In genomic region chr3:126380011-126380768, GRCh38 we compare ENCODE assay signal across 21 cellular contexts. TPM values are rescaled to one million over a fixed set of nuclear protein-coding genes. Genes with fewer than 3 reads are reported as not detected.
"Had no signal": no experiment of that assay in that cellular context is flagged by ENCODE, and none has a peak within 500 bp of the region (broad histone marks: within the 10 kb centered on the region; RNA-seq: fewer than 3 reads in every experiment).

No MANE protein-coding gene starts in this region.

- H3K9me3 Mint-ChIP-seq: activated T-helper 17 cell treated with anti-CD3 and anti-CD28 coated beads, Interleukin-2, amount 50 U/mL, for 72 hours; T-helper 1 cell treated with Interleukin-12 subunit alpha and Interleukin-12 subunit beta and Interleukin-4 antibody, amounts not matched to agents 30 μg/mL and 1 μg/mL, for 36 hours had no signal

- H3K4me3 Mint-ChIP-seq: activated naive CD4-positive, alpha-beta T cell treated with anti-CD3 and anti-CD28 coated beads for 36 hours; activated T-helper 17 cell treated with anti-CD3 and anti-CD28 coated beads, Interleukin-2, amount 50 U/mL, for 72 hours; brain; endodermal cell; naive B cell; stimulated activated naive B cell treated with anti-CD40 and anti-IgM and Interleukin-4, amounts not matched to agents 10 μg/mL and 1 μg/mL and 100 μg/mL, for 72 hours; T-helper 1 cell treated with Interleukin-12 subunit alpha and Interleukin-12 subunit beta and Interleukin-4 antibody, amounts not matched to agents 30 μg/mL and 1 μg/mL, for 36 hours had no signal

- ATAC-seq: activated T-helper 17 cell treated with anti-CD3 and anti-CD28 coated beads, Interleukin-2, amount 50 U/mL, for 72 hours; stimulated activated naive B cell treated with anti-CD40 and anti-IgM and Interleukin-4, amounts not matched to agents 10 μg/mL and 1 μg/mL and 100 μg/mL, for 72 hours had no signal

- H3K36me3 Mint-ChIP-seq: brain, naive B cell had no signal

- H3K4me1 ChIP-seq: left ventricle myocardium inferior, thyroid gland had no signal

- H3K27me3 ChIP-seq: ovary, thyroid gland, uterus had no signal

- H3K4me1 Mint-ChIP-seq: activated T-helper 17 cell treated with anti-CD3 and anti-CD28 coated beads, Interleukin-2, amount 50 U/mL, for 72 hours; endodermal cell; naive B cell; stimulated activated naive B cell treated with anti-CD40 and anti-IgM and Interleukin-4, amounts not matched to agents 10 μg/mL and 1 μg/mL and 100 μg/mL, for 72 hours had no signal

- H3K27ac ChIP-seq: epithelial cell of prostate, left ventricle myocardium inferior, ovary, thyroid gland, uterus had no signal

- H3K27ac Mint-ChIP-seq: activated naive CD4-positive, alpha-beta T cell treated with anti-CD3 and anti-CD28 coated beads for 36 hours; activated T-helper 17 cell treated with anti-CD3 and anti-CD28 coated beads, Interleukin-2, amount 50 U/mL, for 72 hours; endodermal cell; naive B cell; stimulated activated naive B cell treated with anti-CD40 and anti-IgM and Interleukin-4, amounts not matched to agents 10 μg/mL and 1 μg/mL and 100 μg/mL, for 72 hours; T-helper 1 cell treated with Interleukin-12 subunit alpha and Interleukin-12 subunit beta and Interleukin-4 antibody, amounts not matched to agents 30 μg/mL and 1 μg/mL, for 36 hours had no signal

- H3K36me3 ChIP-seq: left ventricle myocardium inferior, ovary, thyroid gland, uterus had no signal

- DNase-seq: activated CD4-positive, alpha-beta T cell treated with anti-CD3 and anti-CD28 coated beads for 1 hour; activated CD4-positive, alpha-beta T cell treated with anti-CD3 and anti-CD28 coated beads, Interleukin-2, amount 50 U/mL, for 4 hours; activated naive CD4-positive, alpha-beta T cell treated with anti-CD3 and anti-CD28 coated beads for 36 hours; activated T-cell treated with anti-CD3 and anti-CD28 coated beads for 4 hours; caudate nucleus; endodermal cell; foreskin fibroblast; hippocampal formation; left ventricle myocardium inferior; naive B cell; ovary; stimulated activated naive B cell treated with anti-CD40 and anti-IgM and Interleukin-4, amounts not matched to agents 10 μg/mL and 1 μg/mL and 100 μg/mL, for 72 hours; thyroid gland; uterus had no signal

- H3K9me3 ChIP-seq: left ventricle myocardium inferior, ovary, thyroid gland, uterus had no signal

- H3K4me3 ChIP-seq: left ventricle myocardium inferior, ovary, thyroid gland, uterus had no signal

RNA-seq across cellular contexts. Expression of gene CFAP100, which starts 14.5 kb away (rescaled TPM):
- total RNA-seq: activated CD8-positive, alpha-beta memory T cell treated with anti-CD3 and anti-CD28 coated beads for 36 hours; activated naive CD4-positive, alpha-beta T cell treated with anti-CD3 and anti-CD28 coated beads for 36 hours; activated T-helper 17 cell treated with anti-CD3 and anti-CD28 coated beads, Interleukin-2, amount 50 U/mL, for 72 hours; left ventricle myocardium inferior; mononuclear cell; pulmonary artery endothelial cell; thyroid gland had no signal

RNA-seq across cellular contexts. Expression of gene KLF15, which starts 23.0 kb away (rescaled TPM):
- total RNA-seq: mononuclear cell had no signal
